Comparison of ENCODE assay signal across 8 cellular contexts in genomic region chr5:119275873-119276214, GRCh38.
DNase-seq lines count a peak whose midpoint lies in the region; ATAC-seq and TF ChIP-seq lines count a peak whose summit lies in the region.

No MANE protein-coding gene starts in this region.

- peak overlapping the region; percentile 46 for H3K27ac ChIP-seq in colonic mucosa
- no peak overlapping the region for H3K27ac ChIP-seq in A673 (ENCODE audit: low read depth, low read length, poor library complexity, severe bottlenecking)

- TF ChIP-seq CTCF in colonic mucosa (IDR thresholded peaks at IDR 0.05) (no peak), A673 (conservative IDR thresholded peaks at IDR 0.05; ENCODE audit: low read depth, low read length) (no peak)

- no peaks in the 10 kb centered on the region for H3K9me3 ChIP-seq in colonic mucosa
- H3K9me3 ChIP-seq in A673 (ENCODE audit: low read depth, low read length, poor library complexity, severe bottlenecking): no peaks in the 10 kb centered on the region

- H3K4me1 ChIP-seq in colonic mucosa (peaks cover 5% of the 10 kb centered on the region), A673 (ENCODE audit: insufficient read depth, low read length, poor library complexity, severe bottlenecking) (no peaks in the 10 kb centered on the region)

- CTCF ChIA-PET in A673 (lab: Charles Lee): no interaction called here

- H3K4me3 ChIP-seq in colonic mucosa: no peak overlapping the region
- no peak overlapping the region for H3K4me3 ChIP-seq in A673 (ENCODE audit: low read depth, low read length, poor library complexity, severe bottlenecking)

- no peaks in the 10 kb centered on the region for H3K27me3 ChIP-seq in colonic mucosa
- H3K27me3 ChIP-seq in A673 (replicated peaks; ENCODE audit: insufficient read depth, low read depth, low read length, poor library complexity): no peaks in the 10 kb centered on the region

- intact Hi-C loops in colonic mucosa (cut with DNase I) (no loop called here), A673 (cut with micrococcal nuclease; ENCODE audit: unreplicated experiment) (no loop called here)

- POLR2A ChIA-PET in A673 (lab: Charles Lee; ENCODE audit: low non-redundant PET): no interaction called here

- peak; percentile 65 for DNase-seq in MV-4-11 (lab: John Stamatoyannopoulos, UW)
- DNase-seq in colonic mucosa: no peak
- DNase-seq in GM03348 (ENCODE audit: low spot score): no peak
- DNase-seq in EL: no peak
- no peak for DNase-seq in retina
- no peak for DNase-seq in A673 (ENCODE audit: low spot score)

- ATAC-seq in GM18508 (IDR thresholded peaks at IDR 0.05; ENCODE audit: insufficient read depth, unreplicated experiment) (peak; percentile 56), GM21825 (IDR thresholded peaks at IDR 0.05; ENCODE audit: unreplicated experiment) (peak; percentile 75)

- no peaks in the 10 kb centered on the region for H3K36me3 ChIP-seq in colonic mucosa
- no peaks in the 10 kb centered on the region for H3K36me3 ChIP-seq in A673 (ENCODE audit: insufficient read depth, low read length, poor library complexity, severe bottlenecking)

- no peak overlapping the region for H3K9ac ChIP-seq in colonic mucosa (ENCODE audit: low read depth in 2 of 2, low read length in 2 of 2)

- no TSS peak for BruUV-seq in A673 (replicated peaks; lab: Mats Ljungman, UMichigan)
